In the genomic region with DNA sequence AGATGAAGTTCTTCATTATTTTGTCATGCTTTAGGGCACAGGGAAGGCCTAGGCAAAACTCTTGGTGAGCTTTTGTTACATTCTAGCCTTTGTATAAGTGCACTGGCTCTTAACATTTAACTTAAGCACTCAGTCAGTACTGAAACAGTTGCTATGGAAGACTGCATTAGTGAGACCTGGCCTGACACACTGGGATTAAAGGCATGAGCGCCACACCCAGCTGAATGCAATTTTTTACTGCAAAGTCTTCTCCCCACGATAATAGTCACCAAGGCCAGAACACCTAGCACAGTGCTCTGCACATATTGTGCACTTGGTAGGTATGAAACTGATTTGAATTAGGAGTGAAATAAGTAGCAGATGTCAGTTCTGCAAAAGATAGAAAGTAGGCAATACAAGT, we compare ENCODE assay signal across 1 cellular context.
TF ChIP-seq lines count a peak whose summit lies in the region.

No MANE protein-coding gene starts in this region.

TF ChIP-seq in K562, 482 proteins besides CTCF, POLR2A, EP300 and RAD21 (continued from another document):
- TF ChIP-seq RERE (CRISPR knock-in tag; IDR thresholded peaks at IDR 0.05; ENCODE audit: borderline replicate concordance) = no peak
- no peak for TF ChIP-seq ZNF354B (CRISPR knock-in tag; IDR thresholded peaks at IDR 0.05)
- TF ChIP-seq MGA (IDR thresholded peaks at IDR 0.05) = no peak
- no peak for TF ChIP-seq KDM4B (IDR thresholded peaks at IDR 0.05; ENCODE audit: borderline replicate concordance in 2 of 2, low read depth in 1 of 2)
- TF ChIP-seq NR0B1 (IDR thresholded peaks at IDR 0.05; ENCODE audit: partially characterized antibody) = no peak
- no peak for TF ChIP-seq GTF2A2 (tag; IDR thresholded peaks at IDR 0.05)
- no peak for TF ChIP-seq FOXK2 (conservative IDR thresholded peaks at IDR 0.05 in 1 of 2, IDR thresholded peaks at IDR 0.05 in 1 of 2; ENCODE audit: low read depth in 2 of 2)
- TF ChIP-seq BRCA1 (IDR thresholded peaks at IDR 0.05) = no peak
- no peak for TF ChIP-seq BRCA1 (CRISPR knock-in tag; IDR thresholded peaks at IDR 0.05)
- TF ChIP-seq, protein P1, sequence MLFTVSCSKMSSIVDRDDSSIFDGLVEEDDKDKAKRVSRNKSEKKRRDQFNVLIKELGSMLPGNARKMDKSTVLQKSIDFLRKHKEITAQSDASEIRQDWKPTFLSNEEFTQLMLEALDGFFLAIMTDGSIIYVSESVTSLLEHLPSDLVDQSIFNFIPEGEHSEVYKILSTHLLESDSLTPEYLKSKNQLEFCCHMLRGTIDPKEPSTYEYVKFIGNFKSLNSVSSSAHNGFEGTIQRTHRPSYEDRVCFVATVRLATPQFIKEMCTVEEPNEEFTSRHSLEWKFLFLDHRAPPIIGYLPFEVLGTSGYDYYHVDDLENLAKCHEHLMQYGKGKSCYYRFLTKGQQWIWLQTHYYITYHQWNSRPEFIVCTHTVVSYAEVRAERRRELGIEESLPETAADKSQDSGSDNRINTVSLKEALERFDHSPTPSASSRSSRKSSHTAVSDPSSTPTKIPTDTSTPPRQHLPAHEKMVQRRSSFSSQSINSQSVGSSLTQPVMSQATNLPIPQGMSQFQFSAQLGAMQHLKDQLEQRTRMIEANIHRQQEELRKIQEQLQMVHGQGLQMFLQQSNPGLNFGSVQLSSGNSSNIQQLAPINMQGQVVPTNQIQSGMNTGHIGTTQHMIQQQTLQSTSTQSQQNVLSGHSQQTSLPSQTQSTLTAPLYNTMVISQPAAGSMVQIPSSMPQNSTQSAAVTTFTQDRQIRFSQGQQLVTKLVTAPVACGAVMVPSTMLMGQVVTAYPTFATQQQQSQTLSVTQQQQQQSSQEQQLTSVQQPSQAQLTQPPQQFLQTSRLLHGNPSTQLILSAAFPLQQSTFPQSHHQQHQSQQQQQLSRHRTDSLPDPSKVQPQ (CRISPR knock-in tag; IDR thresholded peaks at IDR 0.05; ENCODE audit: borderline replicate concordance) = no peak
- TF ChIP-seq, protein P2, sequence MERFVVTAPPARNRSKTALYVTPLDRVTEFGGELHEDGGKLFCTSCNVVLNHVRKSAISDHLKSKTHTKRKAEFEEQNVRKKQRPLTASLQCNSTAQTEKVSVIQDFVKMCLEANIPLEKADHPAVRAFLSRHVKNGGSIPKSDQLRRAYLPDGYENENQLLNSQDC (CRISPR knock-in tag; IDR thresholded peaks at IDR 0.05) = no peak
- TF ChIP-seq TAL1 (IDR thresholded peaks at IDR 0.05) = no peak
- TF ChIP-seq ZNF512 (tag; IDR thresholded peaks at IDR 0.05) = no peak
- no peak for TF ChIP-seq ZNF384 (IDR thresholded peaks at IDR 0.05; ENCODE audit: low read depth, low read length)
- TF ChIP-seq ZKSCAN8 (CRISPR knock-in tag; IDR thresholded peaks at IDR 0.05) = no peak
- no peak for TF ChIP-seq DDX20 (tag; IDR thresholded peaks at IDR 0.05; ENCODE audit: low read depth)
- TF ChIP-seq POLR2AphosphoS5 (IDR thresholded peaks at IDR 0.05; ENCODE audit: control insufficient read depth, insufficient read depth, low read depth, low read length) = no peak
- TF ChIP-seq MED1 (CRISPR knock-in tag; IDR thresholded peaks at IDR 0.05; ENCODE audit: borderline replicate concordance) = no peak
- no peak for TF ChIP-seq NFIC (IDR thresholded peaks at IDR 0.05)
